10 cellular contexts compared by ENCODE assay signal in genomic region chr7:537911-538634, GRCh38. TPM values are rescaled to one million over a fixed set of nuclear protein-coding genes. Genes with fewer than 3 reads are reported as not detected.
DNase-seq lines count a peak whose midpoint lies in the region; ATAC-seq and TF ChIP-seq lines count a peak whose summit lies in the region.
"Had no signal": no experiment of that assay in that cellular context is flagged by ENCODE, and none has a peak within 500 bp of the region (broad histone marks: within the 10 kb centered on the region; RNA-seq: fewer than 3 reads in every experiment).

No MANE protein-coding gene starts in this region.

- peak; percentile 98 for DNase-seq in EH (ENCODE audit: low read depth)
- DNase-seq in RWPE1 (ENCODE audit: low spot score) = peak; percentile 98
- peak; percentile 93 for DNase-seq in fibroblast of villous mesenchyme (ENCODE audit: low read depth)
- DNase-seq in omental fat pad (ENCODE audit: low spot score) = no peak
- DNase-seq in activated T-helper 1 cell treated with anti-CD3 and anti-CD28 coated beads, Interleukin-12 subunit alpha, Interleukin-12 subunit beta, Interleukin-2, Interleukin-4 antibody, amounts not matched to agents 30 ng/mL and 10 ng/mL and 1 ng/mL, durations not matched to agents 14 hours and 24 hours and 36 hours (ENCODE audit: low spot score) = no peak
- DNase-seq in NCI-H1048 (lab: John Stamatoyannopoulos, UW) = no peak
- no peak for DNase-seq in activated CD4-positive, CD25-positive, alpha-beta regulatory T cell (lab: John Stamatoyannopoulos, UW)
- DNase-seq: glutamatergic neuron, NCI-H187 treated with DMSO at 0.1 percent for 48 hours had no signal

- no peaks in the 10 kb centered on the region for H3K4me1 Mint-ChIP-seq in activated T-helper 1 cell treated with anti-CD3 and anti-CD28 coated beads, Interleukin-12 subunit alpha, Interleukin-12 subunit beta, Interleukin-2, Interleukin-4 antibody, amounts not matched to agents 30 ng/mL and 10 ng/mL and 1 ng/mL, durations not matched to agents 14 hours and 24 hours and 36 hours (ENCODE audit: low read depth)

- H3K27ac ChIP-seq in RWPE1 = peak overlapping the region; percentile 100

- CTCF ChIA-PET in RWPE1 (lab: Yijun Ruan, JAX) = interaction anchor here (0.6 kb wide), 1 partner anchor 10 kb away, joined by 3 read pairs; no protein-coding TSS in a partner anchor

- POLR2A ChIA-PET in RWPE1 (lab: Yijun Ruan, JAX; ENCODE audit: low non-redundant PET) = interaction anchor here (0.5 to 1.7 kb wide), 3 partner anchors 18 to 295 kb away, joined by 3 to 5 read pairs (median 5); partner anchors contain the start of gene PDGFA

- no peak overlapping the region for H3K27ac Mint-ChIP-seq in activated T-helper 1 cell treated with anti-CD3 and anti-CD28 coated beads, Interleukin-12 subunit alpha, Interleukin-12 subunit beta, Interleukin-2, Interleukin-4 antibody, amounts not matched to agents 30 ng/mL and 10 ng/mL and 1 ng/mL, durations not matched to agents 14 hours and 24 hours and 36 hours

- ATAC-seq in omental fat pad (ENCODE audit: low FRiP score) (peak; percentile 58), GM18870 (IDR thresholded peaks at IDR 0.05; ENCODE audit: unreplicated experiment) (no peak)

- no peaks in the 10 kb centered on the region for H3K9me3 Mint-ChIP-seq in activated T-helper 1 cell treated with anti-CD3 and anti-CD28 coated beads, Interleukin-12 subunit alpha, Interleukin-12 subunit beta, Interleukin-2, Interleukin-4 antibody, amounts not matched to agents 30 ng/mL and 10 ng/mL and 1 ng/mL, durations not matched to agents 14 hours and 24 hours and 36 hours

- no peak for TF ChIP-seq CTCF in RWPE1 (conservative IDR thresholded peaks at IDR 0.05; ENCODE audit: low read depth)
- TF ChIP-seq CTCF in fibroblast of villous mesenchyme (IDR thresholded peaks at IDR 0.05; ENCODE audit: insufficient read depth, low read depth, low read length) = no peak
- TF ChIP-seq CTCF in omental fat pad (IDR thresholded peaks at IDR 0.05) = no peak

- no peaks in the 10 kb centered on the region for H3K27me3 Mint-ChIP-seq in activated T-helper 1 cell treated with anti-CD3 and anti-CD28 coated beads, Interleukin-12 subunit alpha, Interleukin-12 subunit beta, Interleukin-2, Interleukin-4 antibody, amounts not matched to agents 30 ng/mL and 10 ng/mL and 1 ng/mL, durations not matched to agents 14 hours and 24 hours and 36 hours (ENCODE audit: insufficient read depth)

- no peak overlapping the region for H3K4me3 Mint-ChIP-seq in activated T-helper 1 cell treated with anti-CD3 and anti-CD28 coated beads, Interleukin-12 subunit alpha, Interleukin-12 subunit beta, Interleukin-2, Interleukin-4 antibody, amounts not matched to agents 30 ng/mL and 10 ng/mL and 1 ng/mL, durations not matched to agents 14 hours and 24 hours and 36 hours

- no peak overlapping the region for H3K4me3 ChIP-seq in fibroblast of villous mesenchyme (ENCODE audit: low read depth, low read length)

- intact Hi-C loops in activated T-helper 1 cell treated with anti-CD3 and anti-CD28 coated beads, Interleukin-12 subunit alpha, Interleukin-12 subunit beta, Interleukin-2, Interleukin-4 antibody, amounts not matched to agents 30 ng/mL and 10 ng/mL and 1 ng/mL, durations not matched to agents 14 hours and 24 hours and 36 hours (cut with micrococcal nuclease) = no loop called here

- H3K36me3 Mint-ChIP-seq in activated T-helper 1 cell treated with anti-CD3 and anti-CD28 coated beads, Interleukin-12 subunit alpha, Interleukin-12 subunit beta, Interleukin-2, Interleukin-4 antibody, amounts not matched to agents 30 ng/mL and 10 ng/mL and 1 ng/mL, durations not matched to agents 14 hours and 24 hours and 36 hours (ENCODE audit: low read depth) = no peaks in the 10 kb centered on the region

RNA-seq across cellular contexts. Expression of gene PDGFA, which starts 18.4 kb away (rescaled TPM):
- 43.2 and 86.7 TPM in 2 replicates for total RNA-seq in fibroblast of villous mesenchyme
- 10 to 100 TPM in 1 of 4 donors, 1 to 10 TPM in 3; 7.0 to 23.7 (median 8.8) TPM for total RNA-seq in omental fat pad
- total RNA-seq in activated T-helper 1 cell treated with anti-CD3 and anti-CD28 coated beads, Interleukin-12 subunit alpha, Interleukin-12 subunit beta, Interleukin-2, Interleukin-4 antibody, amounts not matched to agents 30 ng/mL and 10 ng/mL and 1 ng/mL, durations not matched to agents 14 hours and 24 hours and 36 hours = 8.5 and 8.8 TPM in 2 replicates

Comparison
In these comparisons a context has a peak if more than half of its experiments do, and no peak if none do; other contexts are left out.
1. DNase-seq: peak in EH (single experiment), RWPE1 (single experiment) and fibroblast of villous mesenchyme (single experiment); none in omental fat pad (single experiment), activated T-helper 1 cell treated with anti-CD3 and anti-CD28 coated beads, Interleukin-12 subunit alpha, Interleukin-12 subunit beta, Interleukin-2, Interleukin-4 antibody, amounts not matched to agents 30 ng/mL and 10 ng/mL and 1 ng/mL, durations not matched to agents 14 hours and 24 hours and 36 hours (single experiment), NCI-H1048 (single experiment) and activated CD4-positive, CD25-positive, alpha-beta regulatory T cell (0 of 4).